1 cellular context compared by ENCODE assay signal in the genomic region with DNA sequence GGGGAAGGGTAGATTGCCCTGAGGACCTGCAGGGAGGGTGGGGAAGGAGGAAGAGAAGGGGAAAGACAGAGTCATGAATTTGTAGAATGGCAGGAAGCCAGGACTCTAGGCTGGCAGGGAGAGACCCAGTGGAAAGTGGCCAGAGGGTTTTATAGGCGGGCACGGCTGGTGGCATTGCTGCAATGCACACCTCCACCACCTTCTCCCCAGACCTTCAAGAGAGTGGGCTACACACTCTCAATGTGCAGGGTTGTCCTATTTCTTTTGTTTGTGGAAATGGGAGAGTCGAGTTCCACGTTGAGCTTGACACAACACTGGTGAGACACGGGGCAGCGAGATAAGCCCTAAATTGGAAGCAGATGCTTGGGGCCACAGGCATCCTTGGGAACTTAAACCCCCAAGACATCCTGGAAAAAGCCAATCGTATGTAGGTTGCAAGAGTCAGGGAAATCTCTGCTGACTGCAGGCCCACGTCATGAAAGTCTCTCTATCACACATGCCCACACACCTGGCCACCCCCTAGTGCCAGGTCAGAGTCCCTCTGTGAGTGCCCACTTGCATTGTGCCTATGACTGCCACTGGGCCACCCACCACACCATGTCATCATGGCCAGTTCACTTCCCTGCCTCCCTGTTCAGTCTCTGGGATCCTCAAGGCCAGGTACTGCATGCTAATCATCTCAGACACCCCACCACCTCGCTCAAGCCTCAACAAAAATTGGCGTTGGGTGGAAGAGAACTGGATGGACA.
TF ChIP-seq lines count a peak whose summit lies in the region.

No MANE protein-coding gene starts in this region.

TF ChIP-seq in A549, 52 proteins besides CTCF, POLR2A, EP300 and RAD21:
- TF ChIP-seq CHD4 (IDR thresholded peaks at IDR 0.05; ENCODE audit: borderline replicate concordance) (no peak), MYC (IDR thresholded peaks at IDR 0.05; ENCODE audit: borderline replicate concordance, low read length) (no peak), FOSL2 (IDR thresholded peaks at IDR 0.05) (no peak), FOSL2 (CRISPR knock-in tag; IDR thresholded peaks at IDR 0.05) (no peak), MAZ (IDR thresholded peaks at IDR 0.05; ENCODE audit: borderline replicate concordance, low read depth, low read length) (no peak), NR3C1 (IDR thresholded peaks at IDR 0.05) (no peak)
- TF ChIP-seq, protein P1, sequence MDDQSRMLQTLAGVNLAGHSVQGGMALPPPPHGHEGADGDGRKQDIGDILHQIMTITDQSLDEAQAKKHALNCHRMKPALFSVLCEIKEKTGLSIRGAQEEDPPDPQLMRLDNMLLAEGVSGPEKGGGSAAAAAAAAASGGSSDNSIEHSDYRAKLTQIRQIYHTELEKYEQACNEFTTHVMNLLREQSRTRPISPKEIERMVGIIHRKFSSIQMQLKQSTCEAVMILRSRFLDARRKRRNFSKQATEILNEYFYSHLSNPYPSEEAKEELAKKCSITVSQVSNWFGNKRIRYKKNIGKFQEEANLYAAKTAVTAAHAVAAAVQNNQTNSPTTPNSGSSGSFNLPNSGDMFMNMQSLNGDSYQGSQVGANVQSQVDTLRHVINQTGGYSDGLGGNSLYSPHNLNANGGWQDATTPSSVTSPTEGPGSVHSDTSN (IDR thresholded peaks at IDR 0.05): no peak
